ENCODE assay signal across 8 cellular contexts in the genomic region with DNA sequence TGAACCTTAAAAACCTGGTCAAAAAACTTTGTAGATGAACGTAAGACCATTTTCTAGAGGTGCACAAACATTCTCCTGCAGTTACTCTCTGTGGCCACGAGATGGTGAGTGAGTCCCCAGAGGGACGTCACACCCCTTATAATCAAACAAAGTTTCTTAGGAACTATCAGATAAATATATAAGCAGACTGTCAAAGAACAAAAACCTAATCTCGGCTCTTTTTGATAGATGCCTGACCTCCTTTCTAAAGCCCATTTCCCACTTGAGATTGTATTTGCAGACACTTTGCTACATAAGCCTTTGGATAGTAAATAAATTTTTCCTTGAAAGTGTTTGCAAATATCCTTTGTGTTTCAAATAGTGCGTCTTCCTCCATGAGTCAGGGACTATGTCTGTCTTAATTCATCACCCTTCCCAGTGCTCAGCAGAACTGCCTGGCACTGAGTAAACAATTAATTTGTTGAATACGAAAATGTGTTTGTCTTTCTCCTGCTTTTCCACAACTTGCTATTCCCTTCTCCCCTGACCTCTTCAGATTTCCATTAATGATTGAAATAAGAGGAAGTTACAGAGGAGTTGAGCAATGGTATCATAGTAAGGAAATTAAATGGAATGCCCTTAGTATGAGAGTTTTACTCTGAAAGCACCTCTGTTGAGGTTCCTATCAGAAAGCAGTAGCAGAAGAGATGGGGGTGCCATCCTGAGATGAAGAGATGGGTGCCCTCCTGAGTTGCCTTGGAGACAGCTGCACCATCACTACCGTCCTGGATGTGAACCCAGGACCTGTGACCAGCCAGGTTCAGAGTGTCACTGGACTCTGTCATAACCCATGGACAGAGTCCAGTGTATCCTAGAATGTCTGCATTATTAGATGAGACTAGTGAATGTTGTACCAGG. TPM values are rescaled to one million over a fixed set of nuclear protein-coding genes. Genes with fewer than 3 reads are reported as not detected.
DNase-seq lines count a peak whose midpoint lies in the region; ATAC-seq and TF ChIP-seq lines count a peak whose summit lies in the region.

No MANE protein-coding gene starts in this region.

- H3K4me3 ChIP-seq in HEK293 (ENCODE audit: low read depth, low read length) (no peak overlapping the region), WI38 (ENCODE audit: low read depth, low read length) (peak overlapping the region; percentile 9; the same call in 1 of the 2 replicates)
- H3K4me3 ChIP-seq in naive thymus-derived CD4-positive, alpha-beta T cell (ENCODE audit: low read length): no peak overlapping the region

- CTCF ChIA-PET in HEK293 (lab: Yijun Ruan, JAX): interaction anchor here (1.2 kb wide), 1 partner anchor 10 kb away, joined by 3 read pairs; no protein-coding TSS in a partner anchor
- CTCF ChIA-PET in naive thymus-derived CD4-positive, alpha-beta T cell (lab: Charles Lee): interaction anchor here (0.9 kb wide), 1 partner anchor 8 kb away, joined by 3 read pairs; no protein-coding TSS in a partner anchor

- H3K4me1 ChIP-seq in HEK293 (ENCODE audit: control insufficient read depth, insufficient read depth, low read length): no peaks in the 10 kb centered on the region
- no peaks in the 10 kb centered on the region for H3K4me1 ChIP-seq in naive thymus-derived CD4-positive, alpha-beta T cell (ENCODE audit: control insufficient read depth in 2 of 2, insufficient read depth in 2 of 2, low read length in 2 of 2)

- peaks cover 0 to 39% (median 0%) of the 10 kb centered on the region in 5 donors for H3K36me3 Mint-ChIP-seq in naive thymus-derived CD4-positive, alpha-beta T cell

- no peaks in the 10 kb centered on the region for H3K9me3 Mint-ChIP-seq in naive thymus-derived CD4-positive, alpha-beta T cell

- no peak overlapping the region for H3K27ac Mint-ChIP-seq in naive thymus-derived CD4-positive, alpha-beta T cell

- no peak overlapping the region for H3K4me3 Mint-ChIP-seq in naive thymus-derived CD4-positive, alpha-beta T cell

- H3K27me3 Mint-ChIP-seq in naive thymus-derived CD4-positive, alpha-beta T cell: no peaks in the 10 kb centered on the region

- POLR2A ChIA-PET in HEK293 (lab: Yijun Ruan, JAX): no interaction called here
- POLR2A ChIA-PET in naive thymus-derived CD4-positive, alpha-beta T cell (lab: Charles Lee): no interaction called here

- H3K27ac ChIP-seq in HEK293 (ENCODE audit: extremely low read depth, low read depth, low read length): no peak overlapping the region
- no peak overlapping the region for H3K27ac ChIP-seq in naive thymus-derived CD4-positive, alpha-beta T cell (ENCODE audit: low read depth, low read length)

- intact Hi-C loops in naive thymus-derived CD4-positive, alpha-beta T cell (cut with micrococcal nuclease): loop anchor here (1.0 to 10.0 kb wide), 5 partner anchors 137 to 1000 kb away; no protein-coding TSS in a partner anchor

- H3K9me3 ChIP-seq in HEK293 (ENCODE audit: control insufficient read depth, insufficient read depth, low read depth, low read length): no peaks in the 10 kb centered on the region
- H3K9me3 ChIP-seq in naive thymus-derived CD4-positive, alpha-beta T cell (ENCODE audit: control insufficient read depth in 2 of 3, low read length in 3 of 3): no peaks in the 10 kb centered on the region

- H3K36me3 ChIP-seq in HEK293 (ENCODE audit: control insufficient read depth in 2 of 2, insufficient read depth in 1 of 2, low read length in 2 of 2): peaks cover 14 to 48% of the 10 kb centered on the region in 2 experiments; a peak in 2 of 3 replicates
- peaks cover 0 to 15% (median 0%) of the 10 kb centered on the region in 3 experiments for H3K36me3 ChIP-seq in naive thymus-derived CD4-positive, alpha-beta T cell (ENCODE audit: control insufficient read depth in 2 of 3, insufficient read depth in 3 of 3, low read length in 3 of 3)

- H3K27me3 ChIP-seq in naive thymus-derived CD4-positive, alpha-beta T cell (ENCODE audit: control insufficient read depth in 2 of 2, insufficient read depth in 2 of 2, low read length in 2 of 2): no peaks in the 10 kb centered on the region

- peak; percentile 23 to 30 for DNase-seq in activated T-cell treated with anti-CD3 and anti-CD28 coated beads, Interleukin-2, amount 50 U/mL, for 48 hours
- no peak for DNase-seq in activated T-cell treated with anti-CD3 and anti-CD28 coated beads for 4 hours
- DNase-seq in NCI-H1105 (lab: John Stamatoyannopoulos, UW): peak; percentile 22
- DNase-seq in erythroblast (lab: John Stamatoyannopoulos, UW): peak; percentile 64 to 74
- peak in 7 of 9 donors; percentile 9 to 45 (median 39) for DNase-seq in naive thymus-derived CD4-positive, alpha-beta T cell
- no peak for DNase-seq in occipital lobe (lab: John Stamatoyannopoulos, UW)

- peaks cover 0 to 11% (median 0%) of the 10 kb centered on the region in 7 donors for H3K4me1 Mint-ChIP-seq in naive thymus-derived CD4-positive, alpha-beta T cell

- TF ChIP-seq POLR2A in erythroblast (IDR thresholded peaks at IDR 0.05; ENCODE audit: low read length): no peak

- ATAC-seq in naive thymus-derived CD4-positive, alpha-beta T cell: peak; percentile 75

- no peak; the same call in 1 of the 2 replicates for TF ChIP-seq CTCF in HEK293 (tag by site-specific recombination; IDR thresholded peaks at IDR 0.05)
- TF ChIP-seq CTCF in WI38 (IDR thresholded peaks at IDR 0.05; ENCODE audit: low read depth, low read length): peak; percentile 82

TF ChIP-seq in HEK293, 187 proteins besides CTCF, POLR2A, EP300 and RAD21 (continues in another document):
- no peak for TF ChIP-seq ZNF610 (tag by site-specific recombination; IDR thresholded peaks at IDR 0.05; ENCODE audit: borderline replicate concordance)
- TF ChIP-seq ZNF324 (tag by site-specific recombination; IDR thresholded peaks at IDR 0.05): no peak
- TF ChIP-seq, protein P1, sequence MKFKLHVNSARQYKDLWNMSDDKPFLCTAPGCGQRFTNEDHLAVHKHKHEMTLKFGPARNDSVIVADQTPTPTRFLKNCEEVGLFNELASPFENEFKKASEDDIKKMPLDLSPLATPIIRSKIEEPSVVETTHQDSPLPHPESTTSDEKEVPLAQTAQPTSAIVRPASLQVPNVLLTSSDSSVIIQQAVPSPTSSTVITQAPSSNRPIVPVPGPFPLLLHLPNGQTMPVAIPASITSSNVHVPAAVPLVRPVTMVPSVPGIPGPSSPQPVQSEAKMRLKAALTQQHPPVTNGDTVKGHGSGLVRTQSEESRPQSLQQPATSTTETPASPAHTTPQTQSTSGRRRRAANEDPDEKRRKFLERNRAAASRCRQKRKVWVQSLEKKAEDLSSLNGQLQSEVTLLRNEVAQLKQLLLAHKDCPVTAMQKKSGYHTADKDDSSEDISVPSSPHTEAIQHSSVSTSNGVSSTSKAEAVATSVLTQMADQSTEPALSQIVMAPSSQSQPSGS (tag by site-specific recombination; IDR thresholded peaks at IDR 0.05; ENCODE audit: low read depth): no peak
- no peak for TF ChIP-seq SALL2 (tag by site-specific recombination; IDR thresholded peaks at IDR 0.05; ENCODE audit: borderline replicate concordance)
- no peak for TF ChIP-seq ZNF274 (IDR thresholded peaks at IDR 0.05; ENCODE audit: low read length)
- TF ChIP-seq ZNF274 (tag by site-specific recombination; IDR thresholded peaks at IDR 0.05; ENCODE audit: borderline replicate concordance): no peak
- no peak for TF ChIP-seq ZNF704 (tag by site-specific recombination; IDR thresholded peaks at IDR 0.05)
- TF ChIP-seq PRDM1 (tag by site-specific recombination; IDR thresholded peaks at IDR 0.05): no peak
- no peak for TF ChIP-seq REST (tag by site-specific recombination; IDR thresholded peaks at IDR 0.05)
- TF ChIP-seq ZNF670 (tag by site-specific recombination; IDR thresholded peaks at IDR 0.05; ENCODE audit: low read depth): no peak
- no peak for TF ChIP-seq ZNF341 (tag by site-specific recombination; IDR thresholded peaks at IDR 0.05; ENCODE audit: low read depth)
- 0 out of 2 replicates have a peak, but pooled peaks have one; percentile 49 for TF ChIP-seq KLF10 (tag by site-specific recombination; IDR thresholded peaks at IDR 0.05)
- TF ChIP-seq ZNF654 (tag by site-specific recombination; IDR thresholded peaks at IDR 0.05; ENCODE audit: low read depth): peak; percentile 57

RNA-seq across cellular contexts. Expression of gene RAVER2, which starts 57.8 kb away (rescaled TPM):
- total RNA-seq in naive thymus-derived CD4-positive, alpha-beta T cell: 1 to 10 TPM in 3 of 5 experiments, under 1 TPM in 2; 0.29 to 1.9 (median 1.2) TPM
- under 1 TPM; 0.45 to 0.93 TPM for polyA plus RNA-seq in naive thymus-derived CD4-positive, alpha-beta T cell
- 22.9 TPM for total RNA-seq in occipital lobe

Comparison
In these comparisons a context has a peak if more than half of its experiments do, and no peak if none do; other contexts are left out.
1. DNase-seq: peak in activated T-cell treated with anti-CD3 and anti-CD28 coated beads, Interleukin-2, amount 50 U/mL, for 48 hours (2 of 2), NCI-H1105 (single experiment), erythroblast (2 of 2) and naive thymus-derived CD4-positive, alpha-beta T cell (7 of 9); none in activated T-cell treated with anti-CD3 and anti-CD28 coated beads for 4 hours (single experiment) and occipital lobe (single experiment).